ENCODE assay signal across 14 cellular contexts in the genomic region with DNA sequence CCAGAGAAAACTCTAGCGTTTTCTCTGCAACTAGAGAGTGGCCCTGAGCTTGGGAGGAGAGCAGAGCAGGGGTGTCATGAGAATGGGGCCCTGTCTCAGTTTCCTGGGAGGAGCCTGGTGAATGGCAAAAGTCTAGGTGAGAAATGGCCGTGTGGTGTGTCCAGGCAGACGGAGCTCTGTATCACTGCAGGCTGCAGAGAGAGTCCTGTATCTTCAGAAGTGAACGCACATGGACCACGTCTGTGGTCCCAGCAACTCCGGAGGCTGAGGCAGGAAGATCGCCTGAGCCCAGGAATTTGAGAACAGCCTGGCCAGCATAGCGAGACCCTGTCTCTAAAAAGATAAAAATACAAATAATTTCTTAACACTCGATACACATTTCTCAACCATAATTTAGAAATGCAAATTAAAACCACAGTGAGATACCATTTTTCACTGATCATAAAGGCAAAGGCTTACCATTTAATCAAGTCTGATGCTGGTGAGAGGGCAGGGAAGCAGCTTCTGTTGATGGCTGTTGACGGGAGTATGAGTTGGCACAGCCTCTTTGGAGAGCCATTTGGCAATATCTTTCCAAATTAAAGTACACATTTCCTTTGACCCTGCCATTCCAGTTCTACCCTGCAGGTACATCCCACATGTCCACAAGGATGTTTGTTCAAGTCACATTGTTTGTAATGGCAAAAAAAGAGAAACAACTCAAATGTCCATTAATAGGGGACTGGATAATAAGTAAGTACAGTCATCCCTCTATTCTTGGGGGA. TPM values are rescaled to one million over a fixed set of nuclear protein-coding genes. Genes with fewer than 3 reads are reported as not detected.
A peak's percentile ranks its signal among the peaks of the same experiment; 100 is the strongest.
DNase-seq lines count a peak whose midpoint lies in the region; ATAC-seq and TF ChIP-seq lines count a peak whose summit lies in the region.
"Had no signal": no experiment of that assay in that cellular context is flagged by ENCODE, and none has a peak within 500 bp of the region (broad histone marks: within the 10 kb centered on the region; RNA-seq: fewer than 3 reads in every experiment).

No MANE protein-coding gene starts in this region.

- H3K79me2 ChIP-seq in Loucy (ENCODE audit: insufficient read depth, low read length) (no peaks in the 10 kb centered on the region), neural progenitor cell (ENCODE audit: low read depth) (no peaks in the 10 kb centered on the region)

- TF ChIP-seq CTCF in Loucy (conservative IDR thresholded peaks at IDR 0.05; ENCODE audit: low read length) = no peak
- TF ChIP-seq CTCF in endodermal cell (conservative IDR thresholded peaks at IDR 0.05) = no peak
- TF ChIP-seq CTCF in neural progenitor cell (IDR thresholded peaks at IDR 0.05) = no peak

- H3K27me3 Mint-ChIP-seq in endodermal cell (ENCODE audit: insufficient read depth) (no peaks in the 10 kb centered on the region), neural progenitor cell (ENCODE audit: insufficient read depth, low read depth) (peaks cover 2% of the 10 kb centered on the region)
- H3K27me3 Mint-ChIP-seq: activated CD4-positive, alpha-beta memory T cell treated with anti-CD3 and anti-CD28 coated beads for 36 hours had no signal

- peak; percentile 64 for DNase-seq in DMS53 (lab: John Stamatoyannopoulos, UW)
- DNase-seq in endodermal cell = no peak
- no peak for DNase-seq in neural progenitor cell (ENCODE audit: low spot score)
- DNase-seq in activated CD4-positive, alpha-beta T cell treated with anti-CD3 and anti-CD28 coated beads for 48 hours = no peak
- no peak for DNase-seq in activated naive CD4-positive, alpha-beta T cell treated with anti-CD3 and anti-CD28 coated beads, Interleukin-2, amount 50 U/mL, for 72 hours (ENCODE audit: low spot score in 2 of 2)
- no peak for DNase-seq in iPS-NIHi7 (ENCODE audit: extremely low spot score)
- DNase-seq: activated CD4-positive, alpha-beta memory T cell treated with anti-CD3 and anti-CD28 coated beads for 36 hours; activated T-cell treated with anti-CD3 and anti-CD28 coated beads, Interleukin-2, amount 50 U/mL, for 4 hours; effector CD4-positive, alpha-beta T cell had no signal

- no peaks in the 10 kb centered on the region for H3K9me2 ChIP-seq in Loucy (replicated peaks; ENCODE audit: low read depth, low read length)

- H3K4me1 Mint-ChIP-seq in endodermal cell = peaks cover 34% of the 10 kb centered on the region
- peaks cover 32% of the 10 kb centered on the region for H3K4me1 Mint-ChIP-seq in neural progenitor cell

- WGBS in endodermal cell (ENCODE audit: insufficient coverage in 1 of 2, insufficient read length in 1 of 2), 2 experiments = 86 to 93% methylated on average over 8 to 10 of the region's 10 CpGs

- H3K36me3 ChIP-seq in Loucy (ENCODE audit: insufficient read depth, low read length) = no peaks in the 10 kb centered on the region
- no peaks in the 10 kb centered on the region for H3K36me3 ChIP-seq in endodermal cell (ENCODE audit: control insufficient read depth, insufficient read depth, low read length)
- no peaks in the 10 kb centered on the region for H3K36me3 ChIP-seq in neural progenitor cell
- H3K36me3 ChIP-seq: pancreas, thyroid gland had no signal

- H3K27ac Mint-ChIP-seq in endodermal cell (peak overlapping the region; percentile 32), neural progenitor cell (peak overlapping the region; percentile 52)
- H3K27ac Mint-ChIP-seq in activated naive CD4-positive, alpha-beta T cell treated with anti-CD3 and anti-CD28 coated beads, Interleukin-2, amount 50 U/mL, for 72 hours = no peak overlapping the region
- H3K27ac Mint-ChIP-seq: activated CD4-positive, alpha-beta memory T cell treated with anti-CD3 and anti-CD28 coated beads for 36 hours had no signal

- H3K36me3 Mint-ChIP-seq in endodermal cell (ENCODE audit: low read depth) (no peaks in the 10 kb centered on the region), neural progenitor cell (no peaks in the 10 kb centered on the region)
- no peaks in the 10 kb centered on the region for H3K36me3 Mint-ChIP-seq in activated naive CD4-positive, alpha-beta T cell treated with anti-CD3 and anti-CD28 coated beads, Interleukin-2, amount 50 U/mL, for 72 hours
- H3K36me3 Mint-ChIP-seq: activated CD4-positive, alpha-beta memory T cell treated with anti-CD3 and anti-CD28 coated beads for 36 hours had no signal

- H4K20me1 ChIP-seq in Loucy (ENCODE audit: insufficient read depth, low read length, poor library complexity, severe bottlenecking) (no peaks in the 10 kb centered on the region), neural progenitor cell (ENCODE audit: low read depth) (no peaks in the 10 kb centered on the region)

- H3K4me3 ChIP-seq in Loucy (ENCODE audit: low read length, poor library complexity, severe bottlenecking) (no peak overlapping the region), endodermal cell (ENCODE audit: low read length) (no peak overlapping the region), neural progenitor cell (no peak overlapping the region)
- H3K4me3 ChIP-seq: pancreas, skin epidermis, thyroid gland had no signal

- ATAC-seq in activated naive CD4-positive, alpha-beta T cell treated with anti-CD3 and anti-CD28 coated beads, Interleukin-2, amount 50 U/mL, for 72 hours = no peak
- ATAC-seq: activated T-cell treated with anti-CD3 and anti-CD28 coated beads, Interleukin-2, amount 50 U/mL, for 4 hours; SK-N-SH treated with all-trans-retinoic acid at 6 μM for 48 hours had no signal

- peaks cover 32% of the 10 kb centered on the region for H3K4me1 ChIP-seq in Loucy (ENCODE audit: insufficient read depth, low read length, poor library complexity, severe bottlenecking)
- peaks cover 5% of the 10 kb centered on the region for H3K4me1 ChIP-seq in endodermal cell (ENCODE audit: control insufficient read depth, insufficient read depth, low read length)
- peaks cover 10% of the 10 kb centered on the region for H3K4me1 ChIP-seq in neural progenitor cell

- no peaks in the 10 kb centered on the region for H3K27me3 ChIP-seq in Loucy (ENCODE audit: insufficient read depth, low read length, poor library complexity, severe bottlenecking)
- no peaks in the 10 kb centered on the region for H3K27me3 ChIP-seq in endodermal cell (ENCODE audit: control insufficient read depth, insufficient read depth, low read length, poor library complexity, severe bottlenecking)
- no peaks in the 10 kb centered on the region for H3K27me3 ChIP-seq in neural progenitor cell
- H3K27me3 ChIP-seq: pancreas, thyroid gland had no signal

- H2AFZ ChIP-seq in Loucy (ENCODE audit: low read length) (peak overlapping the region; percentile 70), neural progenitor cell (replicated peaks) (no peak overlapping the region)

- H3K4me2 ChIP-seq in Loucy (ENCODE audit: low read depth, low read length, poor library complexity, severe bottlenecking) (peak overlapping the region; percentile 51), neural progenitor cell (no peak overlapping the region)

- H3K4me3 Mint-ChIP-seq in endodermal cell (no peak overlapping the region), neural progenitor cell (no peak overlapping the region)
- H3K4me3 Mint-ChIP-seq: activated CD4-positive, alpha-beta memory T cell treated with anti-CD3 and anti-CD28 coated beads for 36 hours; activated T-cell treated with anti-CD3 and anti-CD28 coated beads, Interleukin-2, amount 50 U/mL, for 4 hours had no signal

- H3K9me3 Mint-ChIP-seq in endodermal cell (no peaks in the 10 kb centered on the region), neural progenitor cell (no peaks in the 10 kb centered on the region)
- no peaks in the 10 kb centered on the region for H3K9me3 Mint-ChIP-seq in activated naive CD4-positive, alpha-beta T cell treated with anti-CD3 and anti-CD28 coated beads, Interleukin-2, amount 50 U/mL, for 72 hours
- H3K9me3 Mint-ChIP-seq: activated CD4-positive, alpha-beta memory T cell treated with anti-CD3 and anti-CD28 coated beads for 36 hours; activated T-cell treated with anti-CD3 and anti-CD28 coated beads, Interleukin-2, amount 50 U/mL, for 4 hours had no signal

- H3K9me3 ChIP-seq in Loucy (ENCODE audit: insufficient read depth, low read depth, low read length) = no peaks in the 10 kb centered on the region
- no peaks in the 10 kb centered on the region for H3K9me3 ChIP-seq in endodermal cell (ENCODE audit: control insufficient read depth, low read length)
- H3K9me3 ChIP-seq in neural progenitor cell (ENCODE audit: low read depth) = no peaks in the 10 kb centered on the region
- H3K9me3 ChIP-seq: pancreas, thyroid gland had no signal

- H3K27ac ChIP-seq in endodermal cell (ENCODE audit: low read depth, low read length) (no peak overlapping the region), neural progenitor cell (no peak overlapping the region)
- H3K27ac ChIP-seq: pancreas had no signal

- H3K9ac ChIP-seq in Loucy (ENCODE audit: low read depth, low read length, poor library complexity, severe bottlenecking) (peak overlapping the region; percentile 44), endodermal cell (ENCODE audit: extremely low read depth, low read length, poor library complexity, severe bottlenecking) (no peak overlapping the region), neural progenitor cell (no peak overlapping the region)

- no peaks in the 10 kb centered on the region for H3F3A ChIP-seq in Loucy (ENCODE audit: low read depth)
- no peaks in the 10 kb centered on the region for H3F3A ChIP-seq in neural progenitor cell (ENCODE audit: low read depth)

RNA-seq across cellular contexts. Expression of a gene that starts 51.0 kb away (rescaled TPM):
- total RNA-seq in endodermal cell (100 to 1,000 TPM; 148 to 188 TPM), neural progenitor cell (ENCODE audit: low replicate concordance) (26.4 and 31.6 TPM in 2 replicates)
- 64.2 TPM for polyA plus RNA-seq in endodermal cell (2013, experiment 1 of 2)
- polyA plus RNA-seq in endodermal cell (2013, experiment 2 of 2) = 72.6 TPM
- total RNA-seq in activated naive CD4-positive, alpha-beta T cell treated with anti-CD3 and anti-CD28 coated beads, Interleukin-2, amount 50 U/mL, for 72 hours = 100 to 1,000 TPM; 150 to 303 TPM

Comparison
In these comparisons a context has a peak if more than half of its experiments do, and no peak if none do; other contexts are left out.
1. H3K27ac Mint-ChIP-seq: peak in endodermal cell (single experiment) and neural progenitor cell (single experiment); none in activated naive CD4-positive, alpha-beta T cell treated with anti-CD3 and anti-CD28 coated beads, Interleukin-2, amount 50 U/mL, for 72 hours (0 of 2).